Comparison of ENCODE assay signal across 8 cellular contexts in the genomic region with DNA sequence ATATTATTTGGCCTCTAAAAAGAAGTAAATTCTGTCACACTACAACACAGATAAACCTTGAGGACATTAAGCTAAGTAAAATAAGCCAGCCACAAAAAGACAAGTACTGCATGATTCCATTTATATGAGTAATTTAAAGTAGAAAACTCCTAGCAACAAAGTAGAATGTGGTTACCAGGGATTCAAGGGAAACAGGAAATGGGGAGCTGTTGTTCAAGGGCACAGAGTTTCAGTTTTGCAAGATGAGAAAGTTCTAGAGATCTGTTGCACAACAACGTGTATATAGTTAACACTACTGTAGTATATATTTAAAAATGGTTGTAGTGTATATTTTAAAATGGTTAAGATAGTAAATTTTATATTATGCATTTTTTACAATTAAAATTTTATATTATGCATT. TPM values are rescaled to one million over a fixed set of nuclear protein-coding genes. Genes with fewer than 3 reads are reported as not detected.
DNase-seq lines count a peak whose midpoint lies in the region; ATAC-seq, FAIRE-seq and TF ChIP-seq lines count a peak whose summit lies in the region.

No MANE protein-coding gene starts in this region.

- peak overlapping the region; percentile 70 for H3K27ac Mint-ChIP-seq in activated T-cell treated with anti-CD3 and anti-CD28 coated beads, Interleukin-2, amount 50 U/mL, for 24 hours
- H3K27ac Mint-ChIP-seq in T-helper 17 cell: peak overlapping the region; percentile 88

- intact Hi-C loops in stomach (cut with DNase I; ENCODE audit: low total_unique reads): no loop called here
- intact Hi-C loops in sciatic nerve (cut with DNase I): loop anchor here (10.0 kb wide), 1 partner anchor 1451 kb away; no protein-coding TSS in a partner anchor

- H3K36me3 Mint-ChIP-seq in activated T-cell treated with anti-CD3 and anti-CD28 coated beads, Interleukin-2, amount 50 U/mL, for 24 hours (ENCODE audit: low read depth): peaks cover 84% of the 10 kb centered on the region
- peaks cover 12% of the 10 kb centered on the region for H3K36me3 Mint-ChIP-seq in T-helper 17 cell (ENCODE audit: low read depth)

- FAIRE-seq in frontal cortex (lab: Jason Lieb, UNC): peak; percentile 15

- H3K4me1 ChIP-seq in stomach: peaks cover 0 to 14% (median 2%) of the 10 kb centered on the region in 4 donors

- H3K36me3 ChIP-seq in stomach: peaks cover 47 to 97% (median 96%) of the 10 kb centered on the region in 4 donors

- 26 to 44% (median 27%) methylated on average over 1 of the region's 1 CpG for WGBS in stomach, 5 donors

- H3K4me3 ChIP-seq in stomach: no peak overlapping the region

- peak overlapping the region; percentile 2 for H3K4me3 Mint-ChIP-seq in activated T-cell treated with anti-CD3 and anti-CD28 coated beads, Interleukin-2, amount 50 U/mL, for 24 hours
- H3K4me3 Mint-ChIP-seq in T-helper 17 cell: peak overlapping the region; percentile 63

- no peaks in the 10 kb centered on the region for H3K9me3 Mint-ChIP-seq in activated T-cell treated with anti-CD3 and anti-CD28 coated beads, Interleukin-2, amount 50 U/mL, for 24 hours

- H3K4me1 Mint-ChIP-seq in activated T-cell treated with anti-CD3 and anti-CD28 coated beads, Interleukin-2, amount 50 U/mL, for 24 hours (ENCODE audit: low read depth): peaks cover 28% of the 10 kb centered on the region
- H3K4me1 Mint-ChIP-seq in T-helper 17 cell: peaks cover 24% of the 10 kb centered on the region

- no peak for TF ChIP-seq CTCF in stomach (IDR thresholded peaks at IDR 0.05)

- no peak for TF ChIP-seq POLR2A in stomach (IDR thresholded peaks at IDR 0.05)

- TF ChIP-seq EP300 in stomach (IDR thresholded peaks at IDR 0.05): no peak

- H3K27ac ChIP-seq in stomach: peak overlapping the region in 3 of 5 donors; percentile 31 to 71 (median 66)

- H3K27me3 ChIP-seq in stomach: no peaks in the 10 kb centered on the region

- peak; percentile 59 for ATAC-seq in T-helper 17 cell
- ATAC-seq in sciatic nerve: no peak

- H3K27me3 Mint-ChIP-seq in activated T-cell treated with anti-CD3 and anti-CD28 coated beads, Interleukin-2, amount 50 U/mL, for 24 hours: no peaks in the 10 kb centered on the region
- no peaks in the 10 kb centered on the region for H3K27me3 Mint-ChIP-seq in T-helper 17 cell

- no peak for DNase-seq in activated T-cell treated with anti-CD3 and anti-CD28 coated beads, Interleukin-2, amount 50 U/mL, for 24 hours
- DNase-seq in activated T-cell treated with anti-CD3 and anti-CD28 coated beads, Interleukin-2, amount 50 U/mL, for 48 hours: no peak
- DNase-seq in T-helper 17 cell (no peak), frontal cortex (ENCODE audit: low spot score in 2 of 2) (no peak), stomach (no peak), sciatic nerve (ENCODE audit: low spot score) (no peak), occipital lobe (lab: John Stamatoyannopoulos, UW) (no peak), DMS114 treated with DMSO at 0.1 percent for 48 hours (lab: John Stamatoyannopoulos, UW; ENCODE audit: unreplicated experiment) (no peak)

- no peaks in the 10 kb centered on the region for H3K9me3 ChIP-seq in T-helper 17 cell (ENCODE audit: control insufficient read depth, low read length, poor library complexity, severe bottlenecking)
- H3K9me3 ChIP-seq in stomach: no peaks in the 10 kb centered on the region

RNA-seq across cellular contexts. Expression of a gene that starts 25.4 kb away (rescaled TPM):
- total RNA-seq in T-helper 17 cell (100 to 1,000 TPM; 141 to 160 TPM), frontal cortex (117 TPM), stomach (100 to 1,000 TPM in 4 of 5 donors, 10 to 100 TPM in 1; 99.1 to 590 (median 218) TPM), sciatic nerve (286 TPM), occipital lobe (145 TPM)
- 10 to 100 TPM; 72.1 to 97.1 (median 72.4) TPM for polyA plus RNA-seq in stomach

RNA-seq across cellular contexts. Expression of a gene that starts 34.9 kb away (rescaled TPM):
- 1 to 10 TPM; 3.5 to 4.9 TPM for total RNA-seq in T-helper 17 cell
- total RNA-seq in frontal cortex: 17.5 TPM
- total RNA-seq in stomach: 1 to 10 TPM in 2 of 5 donors, under 1 TPM in 1, not detected in 2; 0.58 to 8.9 (median 8.6) TPM
- 1 to 10 TPM; 1.5 to 2.1 (median 1.7) TPM for polyA plus RNA-seq in stomach
- total RNA-seq in sciatic nerve: 5.5 TPM
- 21.4 TPM for total RNA-seq in occipital lobe
